ENCODE assay signal across 18 cellular contexts in the genomic region with DNA sequence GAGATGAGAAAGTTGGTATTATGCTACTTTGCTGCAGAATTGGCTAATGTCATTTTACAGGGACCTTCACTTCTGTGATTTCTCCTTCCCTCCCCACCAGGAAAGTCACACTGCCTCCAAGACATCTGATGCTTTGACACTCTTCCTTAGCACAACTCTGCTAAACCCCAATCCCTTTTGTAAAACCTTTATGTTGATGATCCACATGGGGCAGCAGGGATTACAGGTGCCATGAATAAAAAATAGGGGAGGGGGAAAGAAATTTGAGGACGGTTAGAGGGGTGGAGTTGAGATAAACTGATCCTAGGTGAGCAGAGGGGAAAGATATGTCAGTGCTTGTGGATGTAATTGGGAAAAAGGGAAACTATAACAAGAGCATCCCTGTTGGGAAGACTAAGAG. TPM values are rescaled to one million over a fixed set of nuclear protein-coding genes. Genes with fewer than 3 reads are reported as not detected.
DNase-seq lines count a peak whose midpoint lies in the region; ATAC-seq, FAIRE-seq and TF ChIP-seq lines count a peak whose summit lies in the region.
"Had no signal": no experiment of that assay in that cellular context is flagged by ENCODE, and none has a peak within 500 bp of the region (broad histone marks: within the 10 kb centered on the region; RNA-seq: fewer than 3 reads in every experiment).

No MANE protein-coding gene starts in this region.

- H3K27me3 ChIP-seq in HepG2 (ENCODE audit: control insufficient read depth in 1 of 2, insufficient read depth in 2 of 2, low read length in 2 of 2) (no peaks in the 10 kb centered on the region), right lobe of liver (no peaks in the 10 kb centered on the region), HUES6 (ENCODE audit: control insufficient read depth, insufficient read depth, low read length) (no peaks in the 10 kb centered on the region)
- H3K27me3 ChIP-seq: BE2C had no signal

- H3K36me3 Mint-ChIP-seq in activated naive CD8-positive, alpha-beta T cell treated with anti-CD3 and anti-CD28 coated beads for 36 hours = peaks cover 42% of the 10 kb centered on the region
- peaks cover 99% of the 10 kb centered on the region for H3K36me3 Mint-ChIP-seq in stimulated activated effector memory CD8-positive, alpha-beta T cell treated with anti-CD3 and anti-CD28 coated beads, Interleukin-12 subunit alpha, Interleukin-12 subunit beta, amount 100 ng/mL, for 72 hours

- H3K4me3 Mint-ChIP-seq in activated naive CD8-positive, alpha-beta T cell treated with anti-CD3 and anti-CD28 coated beads for 36 hours = no peak overlapping the region
- H3K4me3 Mint-ChIP-seq in stimulated activated effector memory CD8-positive, alpha-beta T cell treated with anti-CD3 and anti-CD28 coated beads, Interleukin-12 subunit alpha, Interleukin-12 subunit beta, amount 100 ng/mL, for 72 hours = no peak overlapping the region

- in situ Hi-C loops in HepG2 (cut with HindIII; ENCODE audit: extremely low pct_ligation_motif_present, low pct_unique_long_range_greater_than_20kb) = no loop called here

- CTCF ChIA-PET in HepG2 (lab: Yijun Ruan, JAX; ENCODE audit: low intra/inter-chr PET ratio, low total read pairs) = no interaction called here

- H3K4me3 ChIP-seq in HepG2 (replicated peaks in 1 of 3; ENCODE audit: insufficient read depth in 1 of 3, low read depth in 2 of 3, low read length in 3 of 3) (no peak overlapping the region), right lobe of liver (no peak overlapping the region), HUES6 (ENCODE audit: low read depth, low read length) (no peak overlapping the region)

- H3K4me1 ChIP-seq in HepG2 (ENCODE audit: insufficient read depth, low read length) = no peaks in the 10 kb centered on the region
- H3K4me1 ChIP-seq in right lobe of liver = no peaks in the 10 kb centered on the region
- peaks cover 6% of the 10 kb centered on the region; the same call in 1 of the 2 replicates for H3K4me1 ChIP-seq in HUES6 (ENCODE audit: control insufficient read depth, insufficient read depth, low read length)
- H3K4me1 ChIP-seq: BE2C had no signal

- no peak for FAIRE-seq in HepG2 (lab: Jason Lieb, UNC)
- FAIRE-seq: H54 had no signal

- POLR2A ChIA-PET in HepG2 (lab: Yijun Ruan, JAX) = no interaction called here

- H3K27me3 Mint-ChIP-seq in activated naive CD8-positive, alpha-beta T cell treated with anti-CD3 and anti-CD28 coated beads for 36 hours = no peaks in the 10 kb centered on the region

- peak overlapping the region; percentile 14 for H3K27ac Mint-ChIP-seq in activated naive CD8-positive, alpha-beta T cell treated with anti-CD3 and anti-CD28 coated beads for 36 hours
- peak overlapping the region; percentile 76 for H3K27ac Mint-ChIP-seq in stimulated activated effector memory CD8-positive, alpha-beta T cell treated with anti-CD3 and anti-CD28 coated beads, Interleukin-12 subunit alpha, Interleukin-12 subunit beta, amount 100 ng/mL, for 72 hours

- DNase-seq in HepG2 (ENCODE audit: low spot score) (no peak), right lobe of liver (no peak), DMS114 treated with DMSO at 0.1 percent for 48 hours (lab: John Stamatoyannopoulos, UW; ENCODE audit: unreplicated experiment) (no peak), DMS 273 treated with DMSO at 0.1 percent for 48 hours (lab: John Stamatoyannopoulos, UW) (no peak)
- no peak for DNase-seq in activated naive CD8-positive, alpha-beta T cell treated with anti-CD3 and anti-CD28 coated beads for 36 hours
- DNase-seq in stimulated activated effector memory CD8-positive, alpha-beta T cell treated with anti-CD3 and anti-CD28 coated beads, Interleukin-12 subunit alpha, Interleukin-12 subunit beta, amount 100 ng/mL, for 72 hours (ENCODE audit: low spot score in 2 of 2) = no peak
- DNase-seq: BE2C, COR-L47, DMS53, Karpas-422, NCI-H187 treated with DMSO at 0.1 percent for 48 hours, NCI-H446 treated with DMSO at 0.1 percent for 48 hours, NCI-H774, Right ventricle myocardium superior had no signal

- TF ChIP-seq RAD21 in HepG2 (CRISPR knock-in tag; IDR thresholded peaks at IDR 0.05) = no peak

- H3K9me3 ChIP-seq in HepG2 (ENCODE audit: low read length) (no peaks in the 10 kb centered on the region), right lobe of liver (no peaks in the 10 kb centered on the region), HUES6 (ENCODE audit: control insufficient read depth, insufficient read depth, low read depth, low read length) (no peaks in the 10 kb centered on the region)
- H3K9me3 ChIP-seq: BE2C had no signal

- H3K27ac ChIP-seq in HepG2 (ENCODE audit: extremely low read length, insufficient read depth, low read length) (no peak overlapping the region), right lobe of liver (no peak overlapping the region), HUES6 (ENCODE audit: low read depth, low read length) (0 out of 2 replicates have a peak overlapping the region, but pooled peaks have one; percentile 26)

- TF ChIP-seq POLR2A in HepG2 (IDR thresholded peaks at IDR 0.05; ENCODE audit: insufficient read depth in 1 of 2, low read depth in 2 of 2, low read length in 2 of 2) = no peak
- TF ChIP-seq POLR2A in right lobe of liver (IDR thresholded peaks at IDR 0.05) = no peak

- no peak overlapping the region for H3K4me2 ChIP-seq in HepG2 (ENCODE audit: low read depth, low read length)

- H2AFZ ChIP-seq in HepG2 (ENCODE audit: low read length) = no peak overlapping the region

- peaks cover 14 to 82% of the 10 kb centered on the region in 2 experiments for H3K36me3 ChIP-seq in HepG2 (replicated peaks in 1 of 2; ENCODE audit: control insufficient read depth in 1 of 2, insufficient read depth in 2 of 2, low read length in 2 of 2)
- peaks cover 0 to 53% (median 10%) of the 10 kb centered on the region in 4 donors for H3K36me3 ChIP-seq in right lobe of liver
- peaks cover 71% of the 10 kb centered on the region for H3K36me3 ChIP-seq in HUES6 (ENCODE audit: control insufficient read depth, insufficient read depth, low read length)

- H3K9me3 Mint-ChIP-seq in activated naive CD8-positive, alpha-beta T cell treated with anti-CD3 and anti-CD28 coated beads for 36 hours = no peaks in the 10 kb centered on the region
- H3K9me3 Mint-ChIP-seq in stimulated activated effector memory CD8-positive, alpha-beta T cell treated with anti-CD3 and anti-CD28 coated beads, Interleukin-12 subunit alpha, Interleukin-12 subunit beta, amount 100 ng/mL, for 72 hours = no peaks in the 10 kb centered on the region

- no TSS peak for BruUV-seq in HepG2 (replicated peaks; lab: Mats Ljungman, UMichigan)

- intact Hi-C loops in HepG2 (cut with micrococcal nuclease; ENCODE audit: unreplicated experiment) (no loop called here), right lobe of liver (cut with DNase I) (no loop called here)

- peaks cover 47% of the 10 kb centered on the region for H3K4me1 Mint-ChIP-seq in activated naive CD8-positive, alpha-beta T cell treated with anti-CD3 and anti-CD28 coated beads for 36 hours
- peaks cover 26% of the 10 kb centered on the region for H3K4me1 Mint-ChIP-seq in stimulated activated effector memory CD8-positive, alpha-beta T cell treated with anti-CD3 and anti-CD28 coated beads, Interleukin-12 subunit alpha, Interleukin-12 subunit beta, amount 100 ng/mL, for 72 hours

- TF ChIP-seq EP300 in HepG2 (IDR thresholded peaks at IDR 0.05; ENCODE audit: low read depth in 2 of 2, low read length in 2 of 2) (no peak), HepG2 (CRISPR knock-in tag; IDR thresholded peaks at IDR 0.05; ENCODE audit: borderline replicate concordance) (no peak)

- peaks cover 5% of the 10 kb centered on the region; the same call in 1 of the 2 replicates for H4K20me1 ChIP-seq in HepG2 (ENCODE audit: insufficient read depth, low read length)

- TF ChIP-seq CTCF in HepG2 (CRISPR knock-in tag; IDR thresholded peaks at IDR 0.05) = no peak
- TF ChIP-seq CTCF in right lobe of liver (IDR thresholded peaks at IDR 0.05) = no peak

- 97% methylated on average over 1 of the region's 1 CpG for whole genome bisulfite sequencing in HepG2 (ENCODE audit: low lambda C conversion rate)
- WGBS in right lobe of liver (ENCODE audit: insufficient coverage, low coverage, low lambda C conversion rate, missing lambda C conversion rate) = 88% methylated on average over 1 of the region's 1 CpG

- peaks cover 6% of the 10 kb centered on the region for H3K79me2 ChIP-seq in HepG2 (ENCODE audit: insufficient read depth, low read length)

- H3K9ac ChIP-seq in HepG2 (ENCODE audit: insufficient read depth, low read depth, low read length) (no peak overlapping the region), HUES6 (ENCODE audit: low read length) (no peak overlapping the region)

- no peak for ATAC-seq in HepG2
- no peak for ATAC-seq in right lobe of liver
- no peak for ATAC-seq in stimulated activated effector memory CD8-positive, alpha-beta T cell treated with anti-CD3 and anti-CD28 coated beads, Interleukin-12 subunit alpha, Interleukin-12 subunit beta, amount 100 ng/mL, for 72 hours
- no peak for ATAC-seq in GM19324 (IDR thresholded peaks at IDR 0.05; ENCODE audit: low FRiP score, unreplicated experiment)
- ATAC-seq: Panc1 had no signal

TF ChIP-seq in HepG2, 621 proteins besides CTCF, POLR2A, EP300 and RAD21 (continues in another document):
- TF ChIP-seq ZNF20 (CRISPR knock-in tag; IDR thresholded peaks at IDR 0.05) = no peak

RNA-seq across cellular contexts. Expression of gene CCNT2, which starts 26.4 kb away (rescaled TPM):
- 31.2 and 34.4 TPM in 2 replicates for total RNA-seq in HepG2 (2016; rRNA removed; fragmentation: Illumina TruSeq; extraction: Trizol)
- total RNA-seq in HepG2 (2016; cell fraction: cytosol; rRNA removed; fragmentation: Illumina TruSeq; extraction: Trizol; ENCODE audit: low read depth) = 11.1 and 11.5 TPM in 2 replicates
- 30.1 and 32.4 TPM in 2 replicates for total RNA-seq in HepG2 (2016; cell fraction: insoluble cytoplasmic fraction; rRNA removed; fragmentation: Illumina TruSeq; extraction: Trizol)
- 9.5 and 11.8 TPM in 2 replicates for total RNA-seq in HepG2 (2016; cell fraction: membrane; rRNA removed; fragmentation: Illumina TruSeq; extraction: Trizol)
- total RNA-seq in HepG2 (2016; cell fraction: nucleus; rRNA removed; fragmentation: Illumina TruSeq; extraction: Trizol) = 89.2 and 92.5 TPM in 2 replicates
- polyA plus RNA-seq in HepG2 (2011; rRNA removed) = 20.5 and 22.1 TPM in 2 replicates
- polyA plus RNA-seq in HepG2 (2011; cell fraction: cytosol; rRNA removed) = 7.2 and 8.5 TPM in 2 replicates
- polyA plus RNA-seq in HepG2 (2011; cell fraction: nucleus; rRNA removed) = 44.4 and 46.0 TPM in 2 replicates
- polyA plus RNA-seq in HepG2 (2012) = 19.5 and 23.0 TPM in 2 replicates
- polyA plus RNA-seq in HepG2 (2016; cell fraction: cytosol; fragmentation: Illumina TruSeq; extraction: Trizol; ENCODE audit: low read depth) = 0.57 and 0.70 TPM in 2 replicates
- 19.6 and 20.9 TPM in 2 replicates for polyA plus RNA-seq in HepG2 (2016; cell fraction: insoluble cytoplasmic fraction; fragmentation: Illumina TruSeq; extraction: Trizol; ENCODE audit: low read depth)
- polyA plus RNA-seq in HepG2 (2016; cell fraction: membrane; fragmentation: Illumina TruSeq; extraction: Trizol; ENCODE audit: low read depth) = 2.3 and 2.4 TPM in 2 replicates
- 96.7 and 102 TPM in 2 replicates for polyA plus RNA-seq in HepG2 (2016; cell fraction: nucleus; fragmentation: Illumina TruSeq; extraction: Trizol; ENCODE audit: insufficient read depth, low read depth)
- 16.2 and 33.3 TPM in 2 replicates for polyA minus RNA-seq in HepG2 (2011; rRNA and poly(A)+ RNA removed; ENCODE audit: low replicate concordance)
- 23.0 and 26.5 TPM in 2 replicates for polyA minus RNA-seq in HepG2 (2011; cell fraction: cytosol; rRNA and poly(A)+ RNA removed)
- 175 and 178 TPM in 2 replicates for polyA minus RNA-seq in HepG2 (2011; cell fraction: nucleus; rRNA and poly(A)+ RNA removed)
- total RNA-seq in right lobe of liver = 10 to 100 TPM; 13.2 to 23.6 (median 17.5) TPM
- total RNA-seq in activated naive CD8-positive, alpha-beta T cell treated with anti-CD3 and anti-CD28 coated beads for 36 hours = 10 to 100 TPM; 28.3 to 29.1 TPM
